29 cellular contexts compared by ENCODE assay signal in the genomic region with DNA sequence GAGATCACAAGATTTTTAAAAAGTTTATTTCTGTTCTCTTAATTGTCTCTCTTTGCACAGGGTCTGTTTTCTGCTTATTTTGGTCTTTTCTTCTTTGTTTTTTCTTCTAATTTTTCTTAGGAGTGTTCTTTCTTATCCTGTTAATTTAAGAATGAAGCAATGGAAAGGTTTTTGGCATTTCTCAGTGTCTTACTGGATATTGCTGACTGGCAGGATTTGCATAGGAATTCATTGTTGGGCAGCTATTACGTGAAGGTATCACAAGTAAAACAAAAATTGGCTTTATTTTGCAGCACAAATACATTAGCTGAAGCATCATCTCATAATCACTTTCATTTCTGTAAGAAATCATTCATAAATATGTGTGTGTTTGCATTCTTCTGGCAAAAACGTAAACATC.
"Had no signal": no experiment of that assay in that cellular context is flagged by ENCODE, and none has a peak within 500 bp of the region (broad histone marks: within the 10 kb centered on the region; RNA-seq: fewer than 3 reads in every experiment).

No MANE protein-coding gene starts in this region.

- H3K27ac Mint-ChIP-seq: dendritic cell treated with granulocyte-macrophage colony-stimulating factor and Interleukin-4, amounts not matched to agents 40 ng/mL and 50 ng/mL, for 4 days; effector memory CD8-positive, alpha-beta T cell; endodermal cell had no signal

- H3K4me3 ChIP-seq: colonic mucosa, coronary artery, dorsolateral prefrontal cortex, esophagus muscularis mucosa, esophagus squamous epithelium, gastrocnemius medialis, gastroesophageal sphincter, heart left ventricle, heart right ventricle, hepatocyte had no signal

- H3K9me3 ChIP-seq: colonic mucosa, esophagus muscularis mucosa, esophagus squamous epithelium, gastrocnemius medialis, gastroesophageal sphincter had no signal

- H3K27ac ChIP-seq: colonic mucosa, coronary artery, dorsolateral prefrontal cortex, epithelial cell of prostate, esophagus muscularis mucosa, esophagus squamous epithelium, foreskin keratinocyte, gastrocnemius medialis, gastroesophageal sphincter, heart left ventricle, heart right ventricle, hepatocyte had no signal

- H3K4me3 Mint-ChIP-seq: dendritic cell treated with granulocyte-macrophage colony-stimulating factor and Interleukin-4, amounts not matched to agents 40 ng/mL and 50 ng/mL, for 4 days; effector memory CD8-positive, alpha-beta T cell; endodermal cell had no signal

- H3K79me2 ChIP-seq: hepatocyte had no signal

- H3K27me3 Mint-ChIP-seq: dendritic cell treated with granulocyte-macrophage colony-stimulating factor and Interleukin-4, amounts not matched to agents 40 ng/mL and 50 ng/mL, for 4 days; effector memory CD8-positive, alpha-beta T cell had no signal

- H3K4me2 ChIP-seq: hepatocyte had no signal

- H3K36me3 ChIP-seq: colonic mucosa, esophagus muscularis mucosa, esophagus squamous epithelium, gastrocnemius medialis, gastroesophageal sphincter, heart left ventricle, heart right ventricle had no signal

- H3K27me3 ChIP-seq: colonic mucosa, dorsolateral prefrontal cortex, esophagus muscularis mucosa, esophagus squamous epithelium, foreskin keratinocyte, gastrocnemius medialis, gastroesophageal sphincter, heart left ventricle, heart right ventricle, hepatocyte had no signal

- DNase-seq: colonic mucosa; cortex of kidney; dermis blood vessel endothelial cell; dorsolateral prefrontal cortex; effector CD4-positive, alpha-beta T cell; effector CD8-positive, alpha-beta T cell; effector memory CD4-positive, alpha-beta T cell; effector memory CD8-positive, alpha-beta T cell; endodermal cell; erythroblast; esophagus squamous epithelium; foreskin fibroblast; foreskin keratinocyte; foreskin melanocyte; gastrocnemius medialis; glutamatergic neuron; head of caudate nucleus; heart left ventricle; heart right ventricle had no signal

- FAIRE-seq: endometrium, endothelial cell of umbilical vein, frontal cortex had no signal

- H3K4me1 Mint-ChIP-seq: endodermal cell had no signal

- H2AFZ ChIP-seq: hepatocyte had no signal

- H3K4me1 ChIP-seq: colonic mucosa, esophagus muscularis mucosa, esophagus squamous epithelium, foreskin keratinocyte, gastrocnemius medialis, gastroesophageal sphincter, heart left ventricle, heart right ventricle had no signal

- ATAC-seq: effector memory CD8-positive, alpha-beta T cell; esophagus mucosa; foreskin keratinocyte; gastrocnemius medialis; gastroesophageal sphincter; heart left ventricle; heart right ventricle had no signal
